Comparison of ENCODE assay signal across 8 cellular contexts in genomic region chr16:69754469-69755310, GRCh38.
DNase-seq lines count a peak whose midpoint lies in the region; ATAC-seq and TF ChIP-seq lines count a peak whose summit lies in the region.

Gene NOB1, minus strand, starts transcription at chr16:69754926. Its CDS starts 16 bp downstream, at chr16:69754910.

- DNase-seq in AG10803 (ENCODE audit: low read depth) (peak; percentile 95), NCI-H345 (lab: John Stamatoyannopoulos, UW) (peak; percentile 93), iris pigment epithelial cell (ENCODE audit: low read depth) (peak; percentile 95)
- peak; percentile 85 to 97 (median 95) for DNase-seq in activated CD4-positive, CD25-positive, alpha-beta regulatory T cell (lab: John Stamatoyannopoulos, UW)
- DNase-seq in central memory CD4-positive, alpha-beta T cell, result peak; percentile 98
- peak; percentile 96 for DNase-seq in stimulated activated CD4-positive, alpha-beta T cell treated with anti-CD3 and anti-CD28 coated beads, Interleukin-12 subunit alpha, Interleukin-12 subunit beta, amount 100 ng/mL, for 4 hours

- peak within 1 kb of the TSS; percentile 96 for H3K4me3 ChIP-seq in AG10803 (ENCODE audit: low read length)

- peak; percentile 86 for TF ChIP-seq CTCF in AG10803 (conservative IDR thresholded peaks at IDR 0.05; ENCODE audit: low read length)

- ATAC-seq in HG03196 (IDR thresholded peaks at IDR 0.05; ENCODE audit: unreplicated experiment), result peak; percentile 94

- in situ Hi-C loops in GM18951 (cut with MboI; ENCODE audit: low sequenced_read_pairs, unreplicated experiment), result no loop called here

- peak; percentile 98 for TF ChIP-seq POLR2A in GM18951 (IDR thresholded peaks at IDR 0.05; ENCODE audit: extremely low read depth, insufficient read depth, insufficient read length)

Comparison
In these comparisons a context has a peak if more than half of its experiments do, and no peak if none do; other contexts are left out.
1. Peak in every context shown above with its lines: DNase-seq, ATAC-seq and H3K4me3 ChIP-seq.